Comparison of ENCODE assay signal across 8 cellular contexts in genomic region chr17:28547623-28548416, GRCh38. TPM values are rescaled to one million over a fixed set of nuclear protein-coding genes. Genes with fewer than 3 reads are reported as not detected.
A peak's percentile ranks its signal among the peaks of the same experiment; 100 is the strongest.
DNase-seq lines count a peak whose midpoint lies in the region; ATAC-seq lines count a peak whose summit lies in the region.

No MANE protein-coding gene starts in this region.

- H2BK5ac ChIP-seq in mesenchymal stem cell (ENCODE audit: low read depth, low read length, poor library complexity, severe bottlenecking), result no peak overlapping the region

- no peak overlapping the region for H3K14ac ChIP-seq in mesenchymal stem cell (ENCODE audit: low read length in 2 of 2)

- CTCF ChIA-PET in activated CD4-positive, alpha-beta memory T cell treated with anti-CD3 and anti-CD28 coated beads, Interleukin-2, amount 10 ng/mL, durations not matched to agents 7 days and 5 days (lab: Charles Lee), result interaction anchor here (0.9 to 4.2 kb wide), 10 partner anchors 8 to 164 kb away, joined by 3 to 23 read pairs (median 3); partner anchors contain the start of genes PIGS and PROCA1

- H3K9me2 ChIP-seq in GM23248 (ENCODE audit: insufficient read depth), result no peaks in the 10 kb centered on the region

- H3K4ac ChIP-seq in mesenchymal stem cell (ENCODE audit: low read depth in 1 of 2, low read length in 2 of 2), result no peak overlapping the region

- no peak for ATAC-seq in HG03457 (IDR thresholded peaks at IDR 0.05; ENCODE audit: unreplicated experiment)

- H3F3A ChIP-seq in GM23248 (ENCODE audit: insufficient read depth), result no peaks in the 10 kb centered on the region

- no peak overlapping the region for H4K91ac ChIP-seq in mesenchymal stem cell (ENCODE audit: low read length)

- H3K4me2 ChIP-seq in GM23248 (ENCODE audit: unreplicated experiment) (no peak overlapping the region), mesenchymal stem cell (ENCODE audit: low read length, poor library complexity, severe bottlenecking) (no peak overlapping the region)

- H3K23ac ChIP-seq in mesenchymal stem cell (ENCODE audit: low read length in 2 of 2), result no peak overlapping the region

- H2AFZ ChIP-seq in GM23248 (no peak overlapping the region), mesenchymal stem cell (ENCODE audit: low read depth, low read length) (no peak overlapping the region)

- H3K4me1 Mint-ChIP-seq in activated CD4-positive, alpha-beta memory T cell treated with anti-CD3 and anti-CD28 coated beads, Interleukin-2, amount 10 ng/mL, durations not matched to agents 7 days and 5 days, result peaks cover 45% of the 10 kb centered on the region

- H4K20me1 ChIP-seq in GM23248 (ENCODE audit: insufficient read depth), result no peaks in the 10 kb centered on the region

- peak overlapping the region; percentile 88 for H3K27ac Mint-ChIP-seq in activated CD4-positive, alpha-beta memory T cell treated with anti-CD3 and anti-CD28 coated beads, Interleukin-2, amount 10 ng/mL, durations not matched to agents 7 days and 5 days

- H4K8ac ChIP-seq in mesenchymal stem cell (ENCODE audit: low read length), result no peak overlapping the region

- in situ Hi-C loops in GM23248 (cut with MboI), result no loop called here

- peaks cover 13% of the 10 kb centered on the region for H3K36me3 Mint-ChIP-seq in activated CD4-positive, alpha-beta memory T cell treated with anti-CD3 and anti-CD28 coated beads, Interleukin-2, amount 10 ng/mL, durations not matched to agents 7 days and 5 days (ENCODE audit: low read depth)

- H3K4me3 Mint-ChIP-seq in activated CD4-positive, alpha-beta memory T cell treated with anti-CD3 and anti-CD28 coated beads, Interleukin-2, amount 10 ng/mL, durations not matched to agents 7 days and 5 days, result peak overlapping the region; percentile 29

- H3K27ac ChIP-seq in GM23248 (no peak overlapping the region), mesenchymal stem cell (ENCODE audit: low read length, poor library complexity, severe bottlenecking) (no peak overlapping the region)
- H3K27ac ChIP-seq in effector memory CD4-positive, alpha-beta T cell (ENCODE audit: insufficient read depth, low read length, poor library complexity, severe bottlenecking), result peak overlapping the region; percentile 89

- peaks cover 14% of the 10 kb centered on the region; the same call in 1 of the 2 replicates for H3K79me2 ChIP-seq in GM23248 (ENCODE audit: insufficient read depth)

- peak; percentile 32 for DNase-seq in DMS114 treated with DMSO at 0.1 percent for 48 hours (lab: John Stamatoyannopoulos, UW; ENCODE audit: unreplicated experiment)
- peak; percentile 76 for DNase-seq in GM23248
- DNase-seq in NCI-H526 treated with DMSO at 0.1 percent for 48 hours (lab: John Stamatoyannopoulos, UW), result peak; percentile 22
- DNase-seq in activated CD4-positive, alpha-beta memory T cell treated with anti-CD3 and anti-CD28 coated beads, Interleukin-2, amount 10 ng/mL, durations not matched to agents 7 days and 5 days, result peak; percentile 75
- DNase-seq in effector memory CD4-positive, alpha-beta T cell, result peak; percentile 11 to 34 (median 21)
- peak; percentile 62 for DNase-seq in mesenchymal stem cell
- peak; percentile 93 for DNase-seq in stimulated activated CD8-positive, alpha-beta memory T cell treated with anti-CD3 and anti-CD28 coated beads, Interleukin-4, amount 100 ng/mL, for 48 hours

- H3K4me1 ChIP-seq in GM23248 (ENCODE audit: insufficient read depth), result no peaks in the 10 kb centered on the region
- peaks cover 40% of the 10 kb centered on the region for H3K4me1 ChIP-seq in effector memory CD4-positive, alpha-beta T cell (ENCODE audit: control insufficient read depth, insufficient read depth, low read length, poor library complexity, severe bottlenecking)
- peaks cover 12% of the 10 kb centered on the region for H3K4me1 ChIP-seq in mesenchymal stem cell (ENCODE audit: control insufficient read depth, insufficient read depth, low read depth, low read length)

- 78 to 80% methylated on average over 26 of the region's 26 CpGs for WGBS in GM23248 (ENCODE audit: low coverage in 1 of 2, low lambda C conversion rate in 2 of 2, missing lambda C conversion rate in 2 of 2), 2 experiments
- WGBS in mesenchymal stem cell, result 84% methylated on average over 25 of the region's 26 CpGs

- no peak overlapping the region for H3K9ac ChIP-seq in GM23248
- no peak overlapping the region for H3K9ac ChIP-seq in mesenchymal stem cell (ENCODE audit: low read length)

- no peak overlapping the region for H2BK120ac ChIP-seq in mesenchymal stem cell (ENCODE audit: low read depth, low read length)

- H2AK5ac ChIP-seq in mesenchymal stem cell (ENCODE audit: low read length, severe bottlenecking), result no peak overlapping the region

- H3K4me3 ChIP-seq in GM23248 (no peak overlapping the region), mesenchymal stem cell (ENCODE audit: insufficient read depth in 1 of 2, low read depth in 1 of 2, low read length in 2 of 2) (no peak overlapping the region)
- H3K4me3 ChIP-seq in effector memory CD4-positive, alpha-beta T cell (ENCODE audit: insufficient read depth, low read depth, low read length, poor library complexity, severe bottlenecking), result no peak overlapping the region

- no peaks in the 10 kb centered on the region for H3K36me3 ChIP-seq in GM23248 (ENCODE audit: low read depth)
- H3K36me3 ChIP-seq in effector memory CD4-positive, alpha-beta T cell (ENCODE audit: control insufficient read depth, insufficient read depth, low read length), result peaks cover 12% of the 10 kb centered on the region
- H3K36me3 ChIP-seq in mesenchymal stem cell (ENCODE audit: control insufficient read depth in 1 of 2, insufficient read depth in 2 of 2, low read depth in 1 of 2, low read length in 2 of 2), result peaks cover 15 to 21% of the 10 kb centered on the region in 2 experiments

- H2BK12ac ChIP-seq in mesenchymal stem cell (ENCODE audit: low read length in 2 of 2), result no peak overlapping the region

- H3K18ac ChIP-seq in mesenchymal stem cell (ENCODE audit: low read depth in 1 of 2, low read length in 2 of 2), result no peak overlapping the region

- POLR2A ChIA-PET in activated CD4-positive, alpha-beta memory T cell treated with anti-CD3 and anti-CD28 coated beads, Interleukin-2, amount 10 ng/mL, durations not matched to agents 7 days and 5 days (lab: Charles Lee), result interaction anchor here (0.6 to 6.2 kb wide), 5 partner anchors 23 to 590 kb away, joined by 3 to 64 read pairs (median 4); partner anchors contain the start of genes PIGS, SPAG5 and TNFAIP1

- H3K9me3 ChIP-seq in GM23248 (ENCODE audit: low read depth) (no peaks in the 10 kb centered on the region), mesenchymal stem cell (ENCODE audit: control insufficient read depth, low read length) (no peaks in the 10 kb centered on the region)
- H3K9me3 ChIP-seq in effector memory CD4-positive, alpha-beta T cell (ENCODE audit: control insufficient read depth, low read length), result no peaks in the 10 kb centered on the region

- H3K79me1 ChIP-seq in mesenchymal stem cell (replicated peaks; ENCODE audit: low read length, poor library complexity, severe bottlenecking), result peaks cover 31% of the 10 kb centered on the region

- H3K27me3 ChIP-seq in GM23248 (replicated peaks; ENCODE audit: insufficient read depth) (no peaks in the 10 kb centered on the region), mesenchymal stem cell (ENCODE audit: control insufficient read depth in 1 of 2, insufficient read depth in 1 of 2, low read length in 2 of 2) (no peaks in the 10 kb centered on the region)
- H3K27me3 ChIP-seq in effector memory CD4-positive, alpha-beta T cell (replicated peaks; ENCODE audit: control insufficient read depth, insufficient read depth, low read length, poor library complexity, severe bottlenecking), result no peaks in the 10 kb centered on the region

- H3K27me3 Mint-ChIP-seq in activated CD4-positive, alpha-beta memory T cell treated with anti-CD3 and anti-CD28 coated beads, Interleukin-2, amount 10 ng/mL, durations not matched to agents 7 days and 5 days, result no peaks in the 10 kb centered on the region

- H2BK15ac ChIP-seq in mesenchymal stem cell (ENCODE audit: low read depth, poor library complexity, severe bottlenecking), result no peak overlapping the region

- no peaks in the 10 kb centered on the region for H3K9me3 Mint-ChIP-seq in activated CD4-positive, alpha-beta memory T cell treated with anti-CD3 and anti-CD28 coated beads, Interleukin-2, amount 10 ng/mL, durations not matched to agents 7 days and 5 days

RNA-seq across cellular contexts. Expression of gene UNC119, which starts 4.6 kb away (rescaled TPM):
- total RNA-seq in GM23248 (2014; rRNA removed; shearing (Covaris generic)), result 30.9 and 50.9 TPM in 2 replicates
- polyA plus RNA-seq in GM23248 (2016; fragmentation: Nextera tagmentation; extraction: Ambion mirVana), result 28.8 and 29.4 TPM in 2 replicates
- total RNA-seq in activated CD4-positive, alpha-beta memory T cell treated with anti-CD3 and anti-CD28 coated beads, Interleukin-2, amount 10 ng/mL, durations not matched to agents 7 days and 5 days, result 10 to 100 TPM; 46.2 to 61.1 TPM
- 36.8 TPM for polyA plus RNA-seq in mesenchymal stem cell (2013, experiment 1 of 2)
- polyA plus RNA-seq in mesenchymal stem cell (2013, experiment 2 of 2), result 34.3 TPM

RNA-seq across cellular contexts. Expression of gene PIGS, which starts 23.5 kb away (rescaled TPM):
- total RNA-seq in GM23248 (2014; rRNA removed; shearing (Covaris generic)), result 57.8 and 76.0 TPM in 2 replicates
- 68.8 and 72.7 TPM in 2 replicates for polyA plus RNA-seq in GM23248 (2016; fragmentation: Nextera tagmentation; extraction: Ambion mirVana)
- 10 to 100 TPM; 66.3 to 66.6 TPM for total RNA-seq in activated CD4-positive, alpha-beta memory T cell treated with anti-CD3 and anti-CD28 coated beads, Interleukin-2, amount 10 ng/mL, durations not matched to agents 7 days and 5 days
- 104 TPM for polyA plus RNA-seq in mesenchymal stem cell (2013, experiment 1 of 2)
- 104 TPM for polyA plus RNA-seq in mesenchymal stem cell (2013, experiment 2 of 2)

RNA-seq across cellular contexts. Expression of gene ALDOC, which starts 28.9 kb away (rescaled TPM):
- total RNA-seq in GM23248 (2014; rRNA removed; shearing (Covaris generic)), result 36.4 and 47.3 TPM in 2 replicates
- polyA plus RNA-seq in GM23248 (2016; fragmentation: Nextera tagmentation; extraction: Ambion mirVana), result 18.4 and 18.5 TPM in 2 replicates
- total RNA-seq in activated CD4-positive, alpha-beta memory T cell treated with anti-CD3 and anti-CD28 coated beads, Interleukin-2, amount 10 ng/mL, durations not matched to agents 7 days and 5 days, result 100 to 1,000 TPM; 140 to 147 TPM
- polyA plus RNA-seq in mesenchymal stem cell (2013, experiment 1 of 2), result 25.6 TPM
- polyA plus RNA-seq in mesenchymal stem cell (2013, experiment 2 of 2), result 26.4 TPM

RNA-seq across cellular contexts. Expression of gene FOXN1, which starts 41.7 kb away (rescaled TPM):
- total RNA-seq in GM23248 (2014; rRNA removed; shearing (Covaris generic)), result not detected in 2 replicates
- polyA plus RNA-seq in GM23248 (2016; fragmentation: Nextera tagmentation; extraction: Ambion mirVana), result not detected in 2 replicates
- total RNA-seq in activated CD4-positive, alpha-beta memory T cell treated with anti-CD3 and anti-CD28 coated beads, Interleukin-2, amount 10 ng/mL, durations not matched to agents 7 days and 5 days, result not detected
- polyA plus RNA-seq in mesenchymal stem cell (2013, experiment 1 of 2), result not detected
- not detected for polyA plus RNA-seq in mesenchymal stem cell (2013, experiment 2 of 2)

RNA-seq across cellular contexts. Expression of gene SPAG5, which starts 51.0 kb away (rescaled TPM):
- 14.0 and 27.0 TPM in 2 replicates for total RNA-seq in GM23248 (2014; rRNA removed; shearing (Covaris generic))
- polyA plus RNA-seq in GM23248 (2016; fragmentation: Nextera tagmentation; extraction: Ambion mirVana), result 20.5 TPM in 2 replicates
- 100 to 1,000 TPM; 125 to 127 TPM for total RNA-seq in activated CD4-positive, alpha-beta memory T cell treated with anti-CD3 and anti-CD28 coated beads, Interleukin-2, amount 10 ng/mL, durations not matched to agents 7 days and 5 days
- polyA plus RNA-seq in mesenchymal stem cell (2013, experiment 1 of 2), result 6.1 TPM
- 6.1 TPM for polyA plus RNA-seq in mesenchymal stem cell (2013, experiment 2 of 2)

Comparison
In these comparisons a context has a peak if more than half of its experiments do, and no peak if none do; other contexts are left out.
1. DNase-seq: peak in every context shown above with its lines; median percentile 93 in stimulated activated CD8-positive, alpha-beta memory T cell treated with anti-CD3 and anti-CD28 coated beads, Interleukin-4, amount 100 ng/mL, for 48 hours; 76 in GM23248; 75 in activated CD4-positive, alpha-beta memory T cell treated with anti-CD3 and anti-CD28 coated beads, Interleukin-2, amount 10 ng/mL, durations not matched to agents 7 days and 5 days; 62 in mesenchymal stem cell; 32 in DMS114 treated with DMSO at 0.1 percent for 48 hours; 22 in NCI-H526 treated with DMSO at 0.1 percent for 48 hours; 21 in effector memory CD4-positive, alpha-beta T cell.